In genomic region chr5:124659798-124660197, GRCh38 we compare ENCODE assay signal across 1 cellular context.
TF ChIP-seq lines count a peak whose summit lies in the region.

No MANE protein-coding gene starts in this region.

TF ChIP-seq in K562, 482 proteins besides CTCF, POLR2A, EP300 and RAD21 (continued from another document):
- TF ChIP-seq E2F8 (IDR thresholded peaks at IDR 0.05; ENCODE audit: low read depth, partially characterized antibody), result no peak
